ENCODE assay signal across 12 cellular contexts in the genomic region with DNA sequence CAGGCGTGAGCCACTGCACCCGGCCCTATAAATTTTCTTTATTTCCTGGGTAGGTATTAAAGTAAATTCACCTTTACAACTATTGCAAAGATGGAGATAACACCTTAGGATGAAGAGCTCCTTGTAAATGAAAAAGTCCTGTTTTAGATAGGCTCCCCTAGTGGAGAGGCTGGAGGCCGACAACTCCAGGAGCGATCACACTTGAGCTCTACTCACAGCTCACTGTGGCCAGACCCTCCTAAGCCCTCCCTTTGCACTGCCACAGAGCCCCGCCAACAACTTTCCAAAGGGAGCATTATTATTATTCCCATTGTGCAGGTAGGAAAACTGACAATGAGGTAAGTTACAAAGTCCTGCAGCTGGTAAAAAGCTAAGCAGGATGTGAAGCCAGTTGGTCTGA.
DNase-seq lines count a peak whose midpoint lies in the region; ATAC-seq, FAIRE-seq and TF ChIP-seq lines count a peak whose summit lies in the region.
"Had no signal": no experiment of that assay in that cellular context is flagged by ENCODE, and none has a peak within 500 bp of the region (broad histone marks: within the 10 kb centered on the region; RNA-seq: fewer than 3 reads in every experiment).

No MANE protein-coding gene starts in this region.

- H4K20me1 ChIP-seq in DND-41 (ENCODE audit: insufficient read depth, low read length), result no peaks in the 10 kb centered on the region

- intact Hi-C loops in right lobe of liver (cut with DNase I), result no loop called here

- H3K79me2 ChIP-seq in DND-41 (ENCODE audit: insufficient read depth, low read length), result no peaks in the 10 kb centered on the region

- TF ChIP-seq CTCF in DND-41 (IDR thresholded peaks at IDR 0.05; ENCODE audit: borderline replicate concordance, extremely low read depth, low read length, poor library complexity, severe bottlenecking) (peak; percentile 49), HFF-Myc (IDR thresholded peaks at IDR 0.05; ENCODE audit: low read depth, low read length, missing control alignments) (peak; percentile 49), VCaP (conservative IDR thresholded peaks at IDR 0.05) (peak; percentile 64), right lobe of liver (IDR thresholded peaks at IDR 0.05) (peak in 3 of 4 donors; percentile 14 to 24 (median 22))

- H3K9me3 ChIP-seq in DND-41 (ENCODE audit: insufficient read depth, low read length, severe bottlenecking), result no peaks in the 10 kb centered on the region
- no peaks in the 10 kb centered on the region for H3K9me3 ChIP-seq in right lobe of liver

- H2AFZ ChIP-seq in DND-41 (ENCODE audit: low read depth, low read length), result no peak overlapping the region

- ATAC-seq in DND-41 (ENCODE audit: insufficient read depth, low read depth) (peak; percentile 67; the same call in 2 of the 3 replicates), right lobe of liver (no peak)

- no peak for DNase-seq in DND-41
- DNase-seq in HFF-Myc (ENCODE audit: extremely low read depth, low read depth), result no peak
- no peak for DNase-seq in right lobe of liver
- no peak for DNase-seq in SHP77 treated with DMSO at 0.1 percent for 48 hours (lab: John Stamatoyannopoulos, UW)
- no peak for DNase-seq in frontal cortex (ENCODE audit: low spot score in 2 of 2)
- no peak for DNase-seq in NCI-H1694 (lab: John Stamatoyannopoulos, UW)
- DNase-seq in activated T-cell treated with anti-CD3 and anti-CD28 coated beads for 4 hours, result no peak
- DNase-seq: activated CD4-positive, CD25-positive, alpha-beta regulatory T cell; amygdala; naive B cell; NCI-H526 treated with DMSO at 0.1 percent for 48 hours had no signal

- H3K27ac ChIP-seq in DND-41 (ENCODE audit: low read length) (no peak overlapping the region), VCaP (peak overlapping the region; percentile 10; the same call in 1 of the 2 replicates), right lobe of liver (no peak overlapping the region)

- TF ChIP-seq POLR2A in right lobe of liver (IDR thresholded peaks at IDR 0.05), result no peak

- peaks cover 6% of the 10 kb centered on the region for H3K27me3 ChIP-seq in DND-41 (ENCODE audit: insufficient read depth, low read length, poor library complexity)
- H3K27me3 ChIP-seq in right lobe of liver, result no peaks in the 10 kb centered on the region

- H3K36me3 ChIP-seq in DND-41 (ENCODE audit: insufficient read depth, low read length) (no peaks in the 10 kb centered on the region), right lobe of liver (no peaks in the 10 kb centered on the region)

- WGBS in right lobe of liver (ENCODE audit: insufficient coverage, low coverage, low lambda C conversion rate, missing lambda C conversion rate), result 91% methylated on average over 5 of the region's 5 CpGs

- FAIRE-seq in frontal cortex (lab: Jason Lieb, UNC), result no peak

- no peaks in the 10 kb centered on the region for H3K4me1 ChIP-seq in DND-41 (ENCODE audit: insufficient read depth, low read length)
- H3K4me1 ChIP-seq in right lobe of liver, result no peaks in the 10 kb centered on the region

- no peak overlapping the region for H3K4me3 ChIP-seq in DND-41 (ENCODE audit: low read depth in 1 of 2, low read length in 2 of 2)
- H3K4me3 ChIP-seq in HFF-Myc (replicated peaks; ENCODE audit: low read depth, low read length), result no peak overlapping the region
- H3K4me3 ChIP-seq in right lobe of liver, result no peak overlapping the region

- H3K9ac ChIP-seq in DND-41 (ENCODE audit: low read depth, low read length), result no peak overlapping the region

- H3K4me2 ChIP-seq in DND-41 (ENCODE audit: insufficient read depth, low read length), result no peak overlapping the region
